In the genomic region with DNA sequence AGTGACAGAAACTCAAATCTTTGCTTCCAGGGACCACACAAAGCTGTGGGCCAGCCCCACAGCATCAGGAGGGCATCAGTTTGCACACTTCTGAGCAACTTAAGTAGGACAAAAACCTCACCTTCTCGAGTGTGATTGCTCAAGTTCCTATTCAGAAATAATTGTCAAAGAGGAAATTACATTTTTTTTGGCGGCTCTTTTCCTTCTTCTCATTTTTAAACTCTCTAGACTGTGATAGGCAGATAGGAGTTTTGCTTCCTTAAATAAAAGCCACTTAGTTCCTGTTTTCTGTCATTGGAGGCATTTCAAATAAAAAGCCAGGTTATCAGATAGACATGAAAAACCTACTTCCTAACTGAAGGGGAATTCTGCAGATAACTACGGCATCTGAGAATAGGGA, we compare ENCODE assay signal across 16 cellular contexts. TPM values are rescaled to one million over a fixed set of nuclear protein-coding genes. Genes with fewer than 3 reads are reported as not detected.
DNase-seq lines count a peak whose midpoint lies in the region; ATAC-seq, FAIRE-seq and TF ChIP-seq lines count a peak whose summit lies in the region.
"Had no signal": no experiment of that assay in that cellular context is flagged by ENCODE, and none has a peak within 500 bp of the region (broad histone marks: within the 10 kb centered on the region; RNA-seq: fewer than 3 reads in every experiment).

No MANE protein-coding gene starts in this region.

- 25 to 42% methylated on average over 3 of the region's 3 CpGs for WGBS in body of pancreas, 2 donors
- 14 to 37% (median 23%) methylated on average over 3 of the region's 3 CpGs for WGBS in small intestine, 3 donors

- ATAC-seq in body of pancreas = no peak
- ATAC-seq in HG02798 (IDR thresholded peaks at IDR 0.05; ENCODE audit: poor library complexity, unreplicated experiment) = no peak
- ATAC-seq in GM19395 (IDR thresholded peaks at IDR 0.05; ENCODE audit: unreplicated experiment) = no peak

- H3K4me1 ChIP-seq in body of pancreas (no peaks in the 10 kb centered on the region), small intestine (ENCODE audit: control insufficient read depth in 2 of 2, insufficient read depth in 1 of 2, low read depth in 1 of 2, low read length in 1 of 2) (no peaks in the 10 kb centered on the region)

- no peaks in the 10 kb centered on the region for H3K9me3 Mint-ChIP-seq in endothelial cell (ENCODE audit: unreplicated experiment)

- H3K27me3 Mint-ChIP-seq in endothelial cell (ENCODE audit: unreplicated experiment) = no peaks in the 10 kb centered on the region

- H3K9me3 ChIP-seq in body of pancreas (no peaks in the 10 kb centered on the region), small intestine (ENCODE audit: control insufficient read depth, low read depth) (no peaks in the 10 kb centered on the region)
- H3K9me3 ChIP-seq: tibial nerve had no signal

- no peak for TF ChIP-seq CTCF in endothelial cell (IDR thresholded peaks at IDR 0.05; ENCODE audit: unreplicated experiment)
- TF ChIP-seq CTCF in body of pancreas (IDR thresholded peaks at IDR 0.05) = no peak

- peaks cover 10% of the 10 kb centered on the region for H3K4me1 Mint-ChIP-seq in endothelial cell (ENCODE audit: unreplicated experiment)

- H3K27ac Mint-ChIP-seq in endothelial cell (ENCODE audit: unreplicated experiment) = peak overlapping the region; percentile 64

- intact Hi-C loops in body of pancreas (cut with DNase I) = no loop called here

- no peak overlapping the region for H3K4me3 ChIP-seq in body of pancreas
- H3K4me3 ChIP-seq in small intestine (ENCODE audit: low read depth in 1 of 2, low read length in 2 of 2) = no peak overlapping the region
- H3K4me3 ChIP-seq: tibial nerve had no signal

- no peaks in the 10 kb centered on the region for H3K36me3 Mint-ChIP-seq in endothelial cell (ENCODE audit: low read depth, unreplicated experiment)

- H3K27me3 ChIP-seq in body of pancreas = no peaks in the 10 kb centered on the region
- peaks cover 0 to 2% of the 10 kb centered on the region in 2 donors for H3K27me3 ChIP-seq in small intestine (ENCODE audit: control insufficient read depth in 2 of 2, insufficient read depth in 2 of 2, low read length in 2 of 2)

- no peak for TF ChIP-seq POLR2A in body of pancreas (IDR thresholded peaks at IDR 0.05)

- no peak overlapping the region for H3K4me3 Mint-ChIP-seq in endothelial cell (ENCODE audit: unreplicated experiment)

- DNase-seq in AML-193 (lab: John Stamatoyannopoulos, UW) (peak; percentile 99 to 100), GF-D8 (lab: John Stamatoyannopoulos, UW) (peak; percentile 98), SIG-M5 treated with dmso at 0.1 percent for 504 hours (lab: John Stamatoyannopoulos, UW; ENCODE audit: unreplicated experiment) (peak; percentile 98), endothelial cell (ENCODE audit: low spot score) (no peak), body of pancreas (no peak), small intestine (no peak)
- DNase-seq: activated effector memory CD4-positive, alpha-beta T cell treated with Interleukin-2 at 50 U/mL for 16 hours; mesenchymal stem cell; NCI-H1105; NCI-H774 had no signal

- FAIRE-seq in small intestine (lab: Jason Lieb, UNC) = no peak

- H3K27ac ChIP-seq in body of pancreas (no peak overlapping the region), small intestine (ENCODE audit: low read depth in 1 of 2, low read length in 1 of 2) (no peak overlapping the region)
- H3K27ac ChIP-seq: C4-2B had no signal

- H3K36me3 ChIP-seq in body of pancreas (replicated peaks in 1 of 2; ENCODE audit: insufficient read depth in 1 of 2, low read depth in 2 of 2) = no peaks in the 10 kb centered on the region
- H3K36me3 ChIP-seq in small intestine (ENCODE audit: control insufficient read depth in 2 of 2, insufficient read depth in 2 of 2, low read length in 2 of 2) = no peaks in the 10 kb centered on the region
- H3K36me3 ChIP-seq: tibial nerve had no signal

RNA-seq across cellular contexts. Expression of a gene that starts 11.2 kb away (rescaled TPM):
- total RNA-seq in endothelial cell (ENCODE audit: unreplicated experiment) (0.41 TPM), body of pancreas (1 to 10 TPM in 1 of 2 donors, under 1 TPM in 1; 0.99 to 2.3 TPM)
- 1 to 10 TPM in 2 of 3 donors, under 1 TPM in 1; 0.45 to 3.8 (median 2.1) TPM for polyA plus RNA-seq in small intestine
- total RNA-seq: glomerular endothelial cell, pulmonary artery endothelial cell had no signal

RNA-seq across cellular contexts. Expression of a gene that starts 56.0 kb away (rescaled TPM):
- 4.4 TPM for total RNA-seq in endothelial cell (ENCODE audit: unreplicated experiment)
- total RNA-seq in body of pancreas = 1 to 10 TPM; 5.3 to 7.0 TPM
- polyA plus RNA-seq in small intestine = 1 to 10 TPM; 5.1 to 7.2 (median 5.1) TPM

Comparison
In these comparisons a context has a peak if more than half of its experiments do, and no peak if none do; other contexts are left out.
1. DNase-seq: peak in AML-193 (2 of 2), GF-D8 (single experiment) and SIG-M5 treated with dmso at 0.1 percent for 504 hours (single experiment); none in endothelial cell (single experiment), body of pancreas (0 of 4) and small intestine (single experiment).